In genomic region chr1:157910270-157910669, GRCh38 we compare ENCODE assay signal across 28 cellular contexts.
"Had no signal": no experiment of that assay in that cellular context is flagged by ENCODE, and none has a peak within 500 bp of the region (broad histone marks: within the 10 kb centered on the region; RNA-seq: fewer than 3 reads in every experiment).

No MANE protein-coding gene starts in this region.

- ATAC-seq: effector memory CD8-positive, alpha-beta T cell; esophagus mucosa; foreskin keratinocyte; gastrocnemius medialis; gastroesophageal sphincter; heart left ventricle; heart right ventricle had no signal

- H3K36me3 ChIP-seq: colonic mucosa, esophagus muscularis mucosa, esophagus squamous epithelium, gastrocnemius medialis, gastroesophageal sphincter, heart left ventricle, heart right ventricle had no signal

- FAIRE-seq: colon, endometrium, endothelial cell of umbilical vein, frontal cortex had no signal

- H3K4me3 ChIP-seq: colonic mucosa, coronary artery, dorsolateral prefrontal cortex, esophagus muscularis mucosa, esophagus squamous epithelium, gastrocnemius medialis, gastroesophageal sphincter, heart left ventricle, heart right ventricle had no signal

- H3K9me3 ChIP-seq: colonic mucosa, gastrocnemius medialis had no signal

- H3K4me1 ChIP-seq: colonic mucosa, esophagus muscularis mucosa, esophagus squamous epithelium, foreskin keratinocyte, gastrocnemius medialis, gastroesophageal sphincter had no signal

- H3K27ac ChIP-seq: colonic mucosa, coronary artery, dorsolateral prefrontal cortex, epithelial cell of prostate, esophagus muscularis mucosa, esophagus squamous epithelium, foreskin keratinocyte, gastrocnemius medialis, gastroesophageal sphincter, heart left ventricle, heart right ventricle had no signal

- DNase-seq: colonic mucosa; cortex of kidney; dermis blood vessel endothelial cell; dorsolateral prefrontal cortex; effector CD4-positive, alpha-beta T cell; effector CD8-positive, alpha-beta T cell; effector memory CD4-positive, alpha-beta T cell; effector memory CD8-positive, alpha-beta T cell; endodermal cell; erythroblast; esophagus squamous epithelium; foreskin fibroblast; foreskin keratinocyte; foreskin melanocyte; gastrocnemius medialis; glutamatergic neuron; head of caudate nucleus; heart left ventricle; heart right ventricle had no signal

- H3K27me3 ChIP-seq: colonic mucosa, dorsolateral prefrontal cortex, esophagus squamous epithelium, gastrocnemius medialis, gastroesophageal sphincter, heart right ventricle had no signal
